In the genomic region with DNA sequence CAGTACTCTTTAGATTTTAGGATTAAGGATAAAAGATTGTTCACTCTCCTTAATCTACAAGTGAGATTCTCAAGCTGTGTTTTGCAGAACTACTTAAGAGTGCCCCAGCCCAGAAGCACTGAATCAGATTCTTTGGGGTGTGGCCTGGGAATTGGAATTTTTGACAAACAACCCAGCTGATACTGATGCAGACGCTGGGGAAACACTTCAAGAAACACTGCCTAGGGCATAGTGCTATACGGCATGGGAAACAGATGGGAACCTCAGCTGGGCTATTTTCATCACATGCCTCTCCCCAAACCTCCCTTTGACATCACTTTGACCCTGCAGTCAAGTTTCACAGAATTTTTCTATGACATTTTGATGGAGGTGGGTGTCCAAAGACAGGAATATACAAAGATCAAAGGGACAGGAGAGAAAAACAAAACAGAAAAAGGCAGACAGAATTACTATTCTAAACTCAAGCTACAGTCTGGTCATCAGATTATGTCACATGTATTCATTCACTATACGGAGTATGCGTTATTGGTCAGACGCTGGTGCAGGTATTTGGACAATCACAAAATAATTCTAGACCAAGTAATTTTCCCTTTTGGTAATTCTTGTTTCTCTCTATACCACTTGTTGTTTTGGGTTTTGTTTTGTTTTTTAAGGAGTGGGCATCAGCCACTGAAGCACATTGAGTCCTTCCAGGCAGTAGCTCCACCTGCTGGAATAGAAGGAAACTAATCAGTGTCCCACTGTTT, we compare ENCODE assay signal across 1 cellular context.
TF ChIP-seq lines count a peak whose summit lies in the region.

No MANE protein-coding gene starts in this region.

TF ChIP-seq in GM12878, 131 proteins besides CTCF, POLR2A, EP300 and RAD21:
- TF ChIP-seq, protein P1, sequence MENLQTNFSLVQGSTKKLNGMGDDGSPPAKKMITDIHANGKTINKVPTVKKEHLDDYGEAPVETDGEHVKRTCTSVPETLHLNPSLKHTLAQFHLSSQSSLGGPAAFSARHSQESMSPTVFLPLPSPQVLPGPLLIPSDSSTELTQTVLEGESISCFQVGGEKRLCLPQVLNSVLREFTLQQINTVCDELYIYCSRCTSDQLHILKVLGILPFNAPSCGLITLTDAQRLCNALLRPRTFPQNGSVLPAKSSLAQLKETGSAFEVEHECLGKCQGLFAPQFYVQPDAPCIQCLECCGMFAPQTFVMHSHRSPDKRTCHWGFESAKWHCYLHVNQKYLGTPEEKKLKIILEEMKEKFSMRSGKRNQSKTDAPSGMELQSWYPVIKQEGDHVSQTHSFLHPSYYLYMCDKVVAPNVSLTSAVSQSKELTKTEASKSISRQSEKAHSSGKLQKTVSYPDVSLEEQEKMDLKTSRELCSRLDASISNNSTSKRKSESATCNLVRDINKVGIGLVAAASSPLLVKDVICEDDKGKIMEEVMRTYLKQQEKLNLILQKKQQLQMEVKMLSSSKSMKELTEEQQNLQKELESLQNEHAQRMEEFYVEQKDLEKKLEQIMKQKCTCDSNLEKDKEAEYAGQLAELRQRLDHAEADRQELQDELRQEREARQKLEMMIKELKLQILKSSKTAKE (IDR thresholded peaks at IDR 0.05; ENCODE audit: low read depth, poor library complexity, severe bottlenecking): peak; percentile 63
- TF ChIP-seq YY1 (IDR thresholded peaks at IDR 0.05; ENCODE audit: low read depth, low read length): 0 out of 2 replicates have a peak, but pooled peaks have one; percentile 41
- TF ChIP-seq, protein P2, sequence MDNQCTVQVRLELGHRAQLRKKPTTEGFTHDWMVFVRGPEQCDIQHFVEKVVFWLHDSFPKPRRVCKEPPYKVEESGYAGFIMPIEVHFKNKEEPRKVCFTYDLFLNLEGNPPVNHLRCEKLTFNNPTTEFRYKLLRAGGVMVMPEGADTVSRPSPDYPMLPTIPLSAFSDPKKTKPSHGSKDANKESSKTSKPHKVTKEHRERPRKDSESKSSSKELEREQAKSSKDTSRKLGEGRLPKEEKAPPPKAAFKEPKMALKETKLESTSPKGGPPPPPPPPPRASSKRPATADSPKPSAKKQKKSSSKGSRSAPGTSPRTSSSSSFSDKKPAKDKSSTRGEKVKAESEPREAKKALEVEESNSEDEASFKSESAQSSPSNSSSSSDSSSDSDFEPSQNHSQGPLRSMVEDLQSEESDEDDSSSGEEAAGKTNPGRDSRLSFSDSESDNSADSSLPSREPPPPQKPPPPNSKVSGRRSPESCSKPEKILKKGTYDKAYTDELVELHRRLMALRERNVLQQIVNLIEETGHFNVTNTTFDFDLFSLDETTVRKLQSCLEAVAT (IDR thresholded peaks at IDR 0.05): 0 out of 2 replicates have a peak, but pooled peaks have one; percentile 44
- TF ChIP-seq, protein P3, sequence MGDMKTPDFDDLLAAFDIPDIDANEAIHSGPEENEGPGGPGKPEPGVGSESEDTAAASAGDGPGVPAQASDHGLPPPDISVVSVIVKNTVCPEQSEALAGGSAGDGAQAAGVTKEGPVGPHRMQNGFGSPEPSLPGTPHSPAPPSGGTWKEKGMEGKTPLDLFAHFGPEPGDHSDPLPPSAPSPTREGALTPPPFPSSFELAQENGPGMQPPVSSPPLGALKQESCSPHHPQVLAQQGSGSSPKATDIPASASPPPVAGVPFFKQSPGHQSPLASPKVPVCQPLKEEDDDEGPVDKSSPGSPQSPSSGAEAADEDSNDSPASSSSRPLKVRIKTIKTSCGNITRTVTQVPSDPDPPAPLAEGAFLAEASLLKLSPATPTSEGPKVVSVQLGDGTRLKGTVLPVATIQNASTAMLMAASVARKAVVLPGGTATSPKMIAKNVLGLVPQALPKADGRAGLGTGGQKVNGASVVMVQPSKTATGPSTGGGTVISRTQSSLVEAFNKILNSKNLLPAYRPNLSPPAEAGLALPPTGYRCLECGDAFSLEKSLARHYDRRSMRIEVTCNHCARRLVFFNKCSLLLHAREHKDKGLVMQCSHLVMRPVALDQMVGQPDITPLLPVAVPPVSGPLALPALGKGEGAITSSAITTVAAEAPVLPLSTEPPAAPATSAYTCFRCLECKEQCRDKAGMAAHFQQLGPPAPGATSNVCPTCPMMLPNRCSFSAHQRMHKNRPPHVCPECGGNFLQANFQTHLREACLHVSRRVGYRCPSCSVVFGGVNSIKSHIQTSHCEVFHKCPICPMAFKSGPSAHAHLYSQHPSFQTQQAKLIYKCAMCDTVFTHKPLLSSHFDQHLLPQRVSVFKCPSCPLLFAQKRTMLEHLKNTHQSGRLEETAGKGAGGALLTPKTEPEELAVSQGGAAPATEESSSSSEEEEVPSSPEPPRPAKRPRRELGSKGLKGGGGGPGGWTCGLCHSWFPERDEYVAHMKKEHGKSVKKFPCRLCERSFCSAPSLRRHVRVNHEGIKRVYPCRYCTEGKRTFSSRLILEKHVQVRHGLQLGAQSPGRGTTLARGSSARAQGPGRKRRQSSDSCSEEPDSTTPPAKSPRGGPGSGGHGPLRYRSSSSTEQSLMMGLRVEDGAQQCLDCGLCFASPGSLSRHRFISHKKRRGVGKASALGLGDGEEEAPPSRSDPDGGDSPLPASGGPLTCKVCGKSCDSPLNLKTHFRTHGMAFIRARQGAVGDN (IDR thresholded peaks at IDR 0.05): peak; percentile 56; the same call in 1 of the 2 replicates
- peak; percentile 53; the same call in 1 of the 2 replicates for TF ChIP-seq CREB1 (IDR thresholded peaks at IDR 0.05; ENCODE audit: low read depth)
- peak; percentile 66 for TF ChIP-seq SMC3 (IDR thresholded peaks at IDR 0.05; ENCODE audit: borderline replicate concordance, low read length)
- TF ChIP-seq STAT3 (IDR thresholded peaks at IDR 0.05; ENCODE audit: low read depth, low read length): 0 out of 2 replicates have a peak, but pooled peaks have one; percentile 51
- peak; percentile 16; the same call in 1 of the 2 replicates for TF ChIP-seq RAD51 (IDR thresholded peaks at IDR 0.05)
- TF ChIP-seq, protein P4, sequence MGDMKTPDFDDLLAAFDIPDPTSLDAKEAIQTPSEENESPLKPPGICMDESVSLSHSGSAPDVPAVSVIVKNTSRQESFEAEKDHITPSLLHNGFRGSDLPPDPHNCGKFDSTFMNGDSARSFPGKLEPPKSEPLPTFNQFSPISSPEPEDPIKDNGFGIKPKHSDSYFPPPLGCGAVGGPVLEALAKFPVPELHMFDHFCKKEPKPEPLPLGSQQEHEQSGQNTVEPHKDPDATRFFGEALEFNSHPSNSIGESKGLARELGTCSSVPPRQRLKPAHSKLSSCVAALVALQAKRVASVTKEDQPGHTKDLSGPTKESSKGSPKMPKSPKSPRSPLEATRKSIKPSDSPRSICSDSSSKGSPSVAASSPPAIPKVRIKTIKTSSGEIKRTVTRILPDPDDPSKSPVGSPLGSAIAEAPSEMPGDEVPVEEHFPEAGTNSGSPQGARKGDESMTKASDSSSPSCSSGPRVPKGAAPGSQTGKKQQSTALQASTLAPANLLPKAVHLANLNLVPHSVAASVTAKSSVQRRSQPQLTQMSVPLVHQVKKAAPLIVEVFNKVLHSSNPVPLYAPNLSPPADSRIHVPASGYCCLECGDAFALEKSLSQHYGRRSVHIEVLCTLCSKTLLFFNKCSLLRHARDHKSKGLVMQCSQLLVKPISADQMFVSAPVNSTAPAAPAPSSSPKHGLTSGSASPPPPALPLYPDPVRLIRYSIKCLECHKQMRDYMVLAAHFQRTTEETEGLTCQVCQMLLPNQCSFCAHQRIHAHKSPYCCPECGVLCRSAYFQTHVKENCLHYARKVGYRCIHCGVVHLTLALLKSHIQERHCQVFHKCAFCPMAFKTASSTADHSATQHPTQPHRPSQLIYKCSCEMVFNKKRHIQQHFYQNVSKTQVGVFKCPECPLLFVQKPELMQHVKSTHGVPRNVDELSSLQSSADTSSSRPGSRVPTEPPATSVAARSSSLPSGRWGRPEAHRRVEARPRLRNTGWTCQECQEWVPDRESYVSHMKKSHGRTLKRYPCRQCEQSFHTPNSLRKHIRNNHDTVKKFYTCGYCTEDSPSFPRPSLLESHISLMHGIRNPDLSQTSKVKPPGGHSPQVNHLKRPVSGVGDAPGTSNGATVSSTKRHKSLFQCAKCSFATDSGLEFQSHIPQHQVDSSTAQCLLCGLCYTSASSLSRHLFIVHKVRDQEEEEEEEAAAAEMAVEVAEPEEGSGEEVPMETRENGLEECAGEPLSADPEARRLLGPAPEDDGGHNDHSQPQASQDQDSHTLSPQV (IDR thresholded peaks at IDR 0.05): 0 out of 2 replicates have a peak, but pooled peaks have one; percentile 22
- TF ChIP-seq, protein P5, sequence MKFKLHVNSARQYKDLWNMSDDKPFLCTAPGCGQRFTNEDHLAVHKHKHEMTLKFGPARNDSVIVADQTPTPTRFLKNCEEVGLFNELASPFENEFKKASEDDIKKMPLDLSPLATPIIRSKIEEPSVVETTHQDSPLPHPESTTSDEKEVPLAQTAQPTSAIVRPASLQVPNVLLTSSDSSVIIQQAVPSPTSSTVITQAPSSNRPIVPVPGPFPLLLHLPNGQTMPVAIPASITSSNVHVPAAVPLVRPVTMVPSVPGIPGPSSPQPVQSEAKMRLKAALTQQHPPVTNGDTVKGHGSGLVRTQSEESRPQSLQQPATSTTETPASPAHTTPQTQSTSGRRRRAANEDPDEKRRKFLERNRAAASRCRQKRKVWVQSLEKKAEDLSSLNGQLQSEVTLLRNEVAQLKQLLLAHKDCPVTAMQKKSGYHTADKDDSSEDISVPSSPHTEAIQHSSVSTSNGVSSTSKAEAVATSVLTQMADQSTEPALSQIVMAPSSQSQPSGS (IDR thresholded peaks at IDR 0.05; ENCODE audit: low read length): peak; percentile 44; the same call in 1 of the 2 replicates
- 0 out of 2 replicates have a peak, but pooled peaks have one; percentile 42 for TF ChIP-seq NFIC (IDR thresholded peaks at IDR 0.05; ENCODE audit: low read depth, low read length)
- 0 out of 2 replicates have a peak, but pooled peaks have one; percentile 38 for TF ChIP-seq EED (IDR thresholded peaks at IDR 0.05; ENCODE audit: low read depth)
- TF ChIP-seq SMARCA5 (IDR thresholded peaks at IDR 0.05): peak; percentile 71
- 0 out of 2 replicates have a peak, but pooled peaks have one; percentile 11 for TF ChIP-seq BMI1 (IDR thresholded peaks at IDR 0.05; ENCODE audit: borderline replicate concordance)
- TF ChIP-seq NBN (IDR thresholded peaks at IDR 0.05): peak; percentile 55; the same call in 1 of the 2 replicates
- TF ChIP-seq FOXM1 (IDR thresholded peaks at IDR 0.05; ENCODE audit: low read depth, low read length): 0 out of 2 replicates have a peak, but pooled peaks have one; percentile 34
- TF ChIP-seq ATF7 (IDR thresholded peaks at IDR 0.05; ENCODE audit: low read depth): peak; percentile 49
